ENCODE assay signal across 9 cellular contexts in genomic region chr12:26471560-26471959, GRCh38.
DNase-seq lines count a peak whose midpoint lies in the region; ATAC-seq, FAIRE-seq and TF ChIP-seq lines count a peak whose summit lies in the region.
"Had no signal": no experiment of that assay in that cellular context is flagged by ENCODE, and none has a peak within 500 bp of the region (broad histone marks: within the 10 kb centered on the region; RNA-seq: fewer than 3 reads in every experiment).

No MANE protein-coding gene starts in this region.

- TF ChIP-seq POLR2A in HepG2 (IDR thresholded peaks at IDR 0.05; ENCODE audit: insufficient read depth in 1 of 2, low read depth in 2 of 2, low read length in 2 of 2), result no peak

- CTCF ChIA-PET in HepG2 (lab: Yijun Ruan, JAX; ENCODE audit: low intra/inter-chr PET ratio, low total read pairs), result no interaction called here

- POLR2A ChIA-PET in HepG2 (lab: Yijun Ruan, JAX), result no interaction called here

- H3K9me3 Mint-ChIP-seq in activated T-cell treated with anti-CD3 and anti-CD28 coated beads, Interleukin-2, amount 50 U/mL, for 4 hours, result no peaks in the 10 kb centered on the region

- no TSS peak for BruUV-seq in HepG2 (replicated peaks; lab: Mats Ljungman, UMichigan)

- no peaks in the 10 kb centered on the region for H3K4me1 Mint-ChIP-seq in activated T-cell treated with anti-CD3 and anti-CD28 coated beads, Interleukin-2, amount 50 U/mL, for 4 hours (ENCODE audit: low read depth)

- H3K4me3 Mint-ChIP-seq in activated T-cell treated with anti-CD3 and anti-CD28 coated beads, Interleukin-2, amount 50 U/mL, for 4 hours, result no peak overlapping the region

- no peak overlapping the region for H3K4me3 ChIP-seq in HepG2 (replicated peaks in 1 of 3; ENCODE audit: insufficient read depth in 1 of 3, low read depth in 2 of 3, low read length in 3 of 3)

- ATAC-seq in Right ventricle myocardium superior (ENCODE audit: poor library complexity) (peak; percentile 56), Right ventricle myocardium inferior (no peak), HG02970 (IDR thresholded peaks at IDR 0.05; ENCODE audit: low FRiP score, unreplicated experiment) (peak; percentile 68), HepG2 (no peak; the same call in 2 of the 3 replicates)
- ATAC-seq in activated T-cell treated with anti-CD3 and anti-CD28 coated beads, Interleukin-2, amount 50 U/mL, for 4 hours, result no peak

- TF ChIP-seq RAD21 in HepG2 (CRISPR knock-in tag; IDR thresholded peaks at IDR 0.05), result no peak

- no peak for FAIRE-seq in HepG2 (lab: Jason Lieb, UNC)

- no peaks in the 10 kb centered on the region for H3K79me2 ChIP-seq in HepG2 (ENCODE audit: insufficient read depth, low read length)

- H3K27ac ChIP-seq in HepG2 (ENCODE audit: extremely low read length, insufficient read depth, low read length), result no peak overlapping the region

- no peaks in the 10 kb centered on the region for H3K9me3 ChIP-seq in HepG2 (ENCODE audit: low read length)

- in situ Hi-C loops in HepG2 (cut with HindIII; ENCODE audit: extremely low pct_ligation_motif_present, low pct_unique_long_range_greater_than_20kb), result no loop called here

- H2AFZ ChIP-seq in HepG2 (ENCODE audit: low read length), result no peak overlapping the region

- intact Hi-C loops in Right ventricle myocardium superior (cut with DNase I) (no loop called here), Right ventricle myocardium inferior (cut with DNase I) (no loop called here), HepG2 (cut with micrococcal nuclease; ENCODE audit: unreplicated experiment) (no loop called here)

- no peaks in the 10 kb centered on the region for H3K27me3 Mint-ChIP-seq in activated T-cell treated with anti-CD3 and anti-CD28 coated beads, Interleukin-2, amount 50 U/mL, for 4 hours (ENCODE audit: low read depth)

- H3K36me3 ChIP-seq in HepG2 (replicated peaks in 1 of 2; ENCODE audit: control insufficient read depth in 1 of 2, insufficient read depth in 2 of 2, low read length in 2 of 2), result peaks cover 18 to 61% of the 10 kb centered on the region in 2 experiments

- no peaks in the 10 kb centered on the region for H3K27me3 ChIP-seq in HepG2 (ENCODE audit: control insufficient read depth in 1 of 2, insufficient read depth in 2 of 2, low read length in 2 of 2)

- no peak overlapping the region for H3K9ac ChIP-seq in HepG2 (ENCODE audit: insufficient read depth, low read depth, low read length)

- DNase-seq in Right ventricle myocardium superior, result no peak
- no peak for DNase-seq in Right ventricle myocardium inferior (ENCODE audit: missing footprints)
- peak; percentile 97 for DNase-seq in SIG-M5 treated with dmso at 0.1 percent for 504 hours (lab: John Stamatoyannopoulos, UW; ENCODE audit: unreplicated experiment)
- DNase-seq in HepG2 (ENCODE audit: low spot score), result no peak
- no peak for DNase-seq in islet precursor cell
- DNase-seq in DMS79 (lab: John Stamatoyannopoulos, UW), result no peak
- DNase-seq in activated T-cell treated with anti-CD3 and anti-CD28 coated beads, Interleukin-2, amount 50 U/mL, for 4 hours, result no peak
- DNase-seq: DND-41 had no signal

- H3K4me1 ChIP-seq in HepG2 (ENCODE audit: insufficient read depth, low read length), result no peaks in the 10 kb centered on the region

- no peak for TF ChIP-seq CTCF in HepG2 (CRISPR knock-in tag; IDR thresholded peaks at IDR 0.05)

- H3K36me3 Mint-ChIP-seq in activated T-cell treated with anti-CD3 and anti-CD28 coated beads, Interleukin-2, amount 50 U/mL, for 4 hours (ENCODE audit: insufficient read depth), result peaks cover 56% of the 10 kb centered on the region

- TF ChIP-seq EP300 in HepG2 (IDR thresholded peaks at IDR 0.05; ENCODE audit: low read depth in 2 of 2, low read length in 2 of 2) (no peak), HepG2 (CRISPR knock-in tag; IDR thresholded peaks at IDR 0.05; ENCODE audit: borderline replicate concordance) (no peak)

- H4K20me1 ChIP-seq in HepG2 (ENCODE audit: insufficient read depth, low read length), result no peaks in the 10 kb centered on the region

- no peak overlapping the region for H3K4me2 ChIP-seq in HepG2 (ENCODE audit: low read depth, low read length)

TF ChIP-seq in HepG2, 621 proteins besides CTCF, POLR2A, EP300 and RAD21:
- TF ChIP-seq RBM22 (optimal IDR thresholded peaks at IDR 0.05; ENCODE audit: low read length), result peak; percentile 38
- no peak for TF ChIP-seq AHDC1 (CRISPR knock-in tag; IDR thresholded peaks at IDR 0.05; ENCODE audit: borderline replicate concordance)

Comparison
In these comparisons a context has a peak if more than half of its experiments do, and no peak if none do; other contexts are left out.
1. ATAC-seq: peak in Right ventricle myocardium superior (single experiment) and HG02970 (single experiment); none in Right ventricle myocardium inferior (single experiment), HepG2 (single experiment) and activated T-cell treated with anti-CD3 and anti-CD28 coated beads, Interleukin-2, amount 50 U/mL, for 4 hours (0 of 2).